ENCODE assay signal across 12 cellular contexts in the genomic region with DNA sequence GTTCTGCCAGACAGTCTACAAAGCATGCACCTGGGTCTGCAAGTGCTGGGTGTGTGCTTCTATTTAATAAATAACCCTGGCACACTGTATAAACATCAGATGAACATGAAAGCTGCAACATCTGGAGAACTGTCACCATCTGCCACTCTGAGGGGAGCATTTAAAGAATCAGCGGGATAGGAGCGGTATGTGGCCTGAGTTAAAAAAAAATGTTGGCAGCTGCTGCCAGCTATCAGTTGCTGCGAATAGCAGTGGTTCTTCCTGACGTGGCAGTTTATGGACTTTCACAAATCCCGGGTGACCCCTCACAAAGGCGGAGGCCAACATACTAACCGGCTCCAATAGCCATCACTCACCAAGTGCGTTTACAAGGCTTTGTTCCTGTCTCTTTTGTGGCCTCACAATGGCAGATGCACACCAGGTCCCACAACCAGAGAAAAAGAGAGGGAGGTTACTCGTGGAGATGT.
DNase-seq lines count a peak whose midpoint lies in the region; ATAC-seq and TF ChIP-seq lines count a peak whose summit lies in the region.
"Had no signal": no experiment of that assay in that cellular context is flagged by ENCODE, and none has a peak within 500 bp of the region (broad histone marks: within the 10 kb centered on the region; RNA-seq: fewer than 3 reads in every experiment).

No MANE protein-coding gene starts in this region.

- no peak overlapping the region for H4K91ac ChIP-seq in trophoblast cell (ENCODE audit: low read depth, low read length)

- no peak overlapping the region for H3K14ac ChIP-seq in trophoblast cell (ENCODE audit: low read length)

- peaks cover 15% of the 10 kb centered on the region for H3K27me3 Mint-ChIP-seq in endodermal cell (ENCODE audit: insufficient read depth)
- H3K27me3 Mint-ChIP-seq: activated CD4-positive, alpha-beta T cell treated with anti-CD3 and anti-CD28 coated beads for 36 hours had no signal

- peak overlapping the region; percentile 95 for H3K27ac ChIP-seq in endodermal cell (ENCODE audit: low read depth, low read length)
- no peak overlapping the region for H3K27ac ChIP-seq in trophoblast cell (ENCODE audit: low read depth, low read length)
- H3K27ac ChIP-seq in esophagus squamous epithelium, result no peak overlapping the region
- H3K27ac ChIP-seq: parathyroid adenoma had no signal

- no peak overlapping the region for H2BK120ac ChIP-seq in trophoblast cell (ENCODE audit: insufficient read depth, low read length, poor library complexity)

- H3K27me3 ChIP-seq in endodermal cell (ENCODE audit: control insufficient read depth, insufficient read depth, low read length, poor library complexity, severe bottlenecking) (peaks cover 11% of the 10 kb centered on the region), trophoblast cell (ENCODE audit: insufficient read depth, low read length) (no peaks in the 10 kb centered on the region), esophagus squamous epithelium (no peaks in the 10 kb centered on the region)

- no peak overlapping the region for H3K4me2 ChIP-seq in trophoblast cell (ENCODE audit: low read length)

- no peak overlapping the region for H3K27ac Mint-ChIP-seq in endodermal cell
- H3K27ac Mint-ChIP-seq: activated CD4-positive, alpha-beta T cell treated with anti-CD3 and anti-CD28 coated beads for 36 hours had no signal

- H4K8ac ChIP-seq in trophoblast cell (ENCODE audit: low read depth, low read length), result no peak overlapping the region

- H3K9me3 ChIP-seq in endodermal cell (ENCODE audit: control insufficient read depth, low read length) (no peaks in the 10 kb centered on the region), trophoblast cell (ENCODE audit: insufficient read depth, low read depth, low read length) (no peaks in the 10 kb centered on the region), esophagus squamous epithelium (no peaks in the 10 kb centered on the region)

- no peaks in the 10 kb centered on the region for H3K79me2 ChIP-seq in trophoblast cell (ENCODE audit: control insufficient read depth, insufficient read depth, low read length, poor library complexity)
- H3K79me2 ChIP-seq: parathyroid adenoma had no signal

- H3K9me3 Mint-ChIP-seq in endodermal cell, result no peaks in the 10 kb centered on the region

- no peaks in the 10 kb centered on the region for H3K36me3 Mint-ChIP-seq in endodermal cell (ENCODE audit: low read depth)

- no peak overlapping the region for H2BK5ac ChIP-seq in trophoblast cell (ENCODE audit: low read depth, low read length, poor library complexity)

- H3K4me1 ChIP-seq in endodermal cell (ENCODE audit: control insufficient read depth, insufficient read depth, low read length) (no peaks in the 10 kb centered on the region), trophoblast cell (ENCODE audit: control insufficient read depth in 1 of 2, insufficient read depth in 2 of 2, low read length in 2 of 2) (no peaks in the 10 kb centered on the region), esophagus squamous epithelium (no peaks in the 10 kb centered on the region)
- H3K4me1 ChIP-seq: parathyroid adenoma had no signal

- H4K12ac ChIP-seq in trophoblast cell (ENCODE audit: low read depth, low read length), result no peak overlapping the region

- no peak overlapping the region for H3K4me3 Mint-ChIP-seq in endodermal cell
- H3K4me3 Mint-ChIP-seq: activated CD4-positive, alpha-beta T cell treated with anti-CD3 and anti-CD28 coated beads for 36 hours had no signal

- H3K4ac ChIP-seq in trophoblast cell (ENCODE audit: low read depth, low read length), result no peak overlapping the region

- peaks cover 6% of the 10 kb centered on the region for H3K4me1 Mint-ChIP-seq in endodermal cell
- H3K4me1 Mint-ChIP-seq: activated CD4-positive, alpha-beta T cell treated with anti-CD3 and anti-CD28 coated beads for 36 hours had no signal

- no peak for ATAC-seq in HG03280 (IDR thresholded peaks at IDR 0.05; ENCODE audit: unreplicated experiment)
- ATAC-seq: activated CD4-positive, alpha-beta T cell treated with anti-CD3 and anti-CD28 coated beads for 36 hours; Panc1 had no signal

- no peak overlapping the region for H3K18ac ChIP-seq in trophoblast cell (ENCODE audit: low read length)

- H3K4me3 ChIP-seq in endodermal cell (ENCODE audit: low read length) (no peak overlapping the region), trophoblast cell (ENCODE audit: low read depth, low read length) (no peak overlapping the region), esophagus squamous epithelium (no peak overlapping the region)

- H3K23ac ChIP-seq in trophoblast cell (ENCODE audit: low read length), result no peak overlapping the region

- no peaks in the 10 kb centered on the region for H3K36me3 ChIP-seq in endodermal cell (ENCODE audit: control insufficient read depth, insufficient read depth, low read length)
- no peaks in the 10 kb centered on the region for H3K36me3 ChIP-seq in trophoblast cell (ENCODE audit: control insufficient read depth in 1 of 2, insufficient read depth in 2 of 2, low read length in 2 of 2)
- no peaks in the 10 kb centered on the region for H3K36me3 ChIP-seq in esophagus squamous epithelium

- H3K9ac ChIP-seq in endodermal cell (ENCODE audit: extremely low read depth, low read length, poor library complexity, severe bottlenecking) (no peak overlapping the region), trophoblast cell (ENCODE audit: low read length) (peak overlapping the region; percentile 13)
- H3K9ac ChIP-seq: parathyroid adenoma had no signal

- H2BK12ac ChIP-seq in trophoblast cell (ENCODE audit: low read length), result no peak overlapping the region

- H2AFZ ChIP-seq in trophoblast cell (ENCODE audit: insufficient read depth, low read length, poor library complexity), result no peak overlapping the region
- H2AFZ ChIP-seq: parathyroid adenoma had no signal

- no peak for TF ChIP-seq POLR2A in esophagus squamous epithelium (IDR thresholded peaks at IDR 0.05)

- intact Hi-C loops in esophagus squamous epithelium (cut with DNase I), result no loop called here

- H2AK5ac ChIP-seq in trophoblast cell (ENCODE audit: low read length), result no peak overlapping the region

- no peaks in the 10 kb centered on the region for H3K79me1 ChIP-seq in trophoblast cell (ENCODE audit: low read length)

- WGBS in endodermal cell (ENCODE audit: insufficient coverage in 1 of 2, insufficient read length in 1 of 2), 2 experiments, result 54 to 74% methylated on average over 7 to 9 of the region's 9 CpGs
- no CpG with 5 or more reads among the region's 9 CpGs for WGBS in trophoblast cell (ENCODE audit: extremely low coverage, insufficient coverage, insufficient read length)
- 52 to 62% methylated on average over 9 of the region's 9 CpGs for WGBS in esophagus squamous epithelium, 2 donors

- DNase-seq in EH (ENCODE audit: low read depth) (peak; percentile 34), NCI-H2227 (lab: John Stamatoyannopoulos, UW; ENCODE audit: unreplicated experiment) (peak; percentile 71), endodermal cell (no peak), trophoblast cell (peak in 1 of 2 donors; percentile 36), esophagus squamous epithelium (lab: John Stamatoyannopoulos, UW) (no peak), cerebellar nuclear complex (lab: John Stamatoyannopoulos, UW) (no peak), activated gamma-delta T cell treated with Interleukin-2 at 50 U/mL for 16 hours (no peak)
- DNase-seq: activated CD4-positive, alpha-beta T cell treated with anti-CD3 and anti-CD28 coated beads for 36 hours; amygdala had no signal

- no peak for TF ChIP-seq CTCF in endodermal cell (conservative IDR thresholded peaks at IDR 0.05)
- TF ChIP-seq CTCF in esophagus squamous epithelium (IDR thresholded peaks at IDR 0.05), result no peak

Comparison
In these comparisons a context has a peak if more than half of its experiments do, and no peak if none do; other contexts are left out.
1. DNase-seq: peak in EH (single experiment) and NCI-H2227 (single experiment); none in endodermal cell (single experiment), esophagus squamous epithelium (single experiment), cerebellar nuclear complex (0 of 2) and activated gamma-delta T cell treated with Interleukin-2 at 50 U/mL for 16 hours (single experiment).